In the genomic region with DNA sequence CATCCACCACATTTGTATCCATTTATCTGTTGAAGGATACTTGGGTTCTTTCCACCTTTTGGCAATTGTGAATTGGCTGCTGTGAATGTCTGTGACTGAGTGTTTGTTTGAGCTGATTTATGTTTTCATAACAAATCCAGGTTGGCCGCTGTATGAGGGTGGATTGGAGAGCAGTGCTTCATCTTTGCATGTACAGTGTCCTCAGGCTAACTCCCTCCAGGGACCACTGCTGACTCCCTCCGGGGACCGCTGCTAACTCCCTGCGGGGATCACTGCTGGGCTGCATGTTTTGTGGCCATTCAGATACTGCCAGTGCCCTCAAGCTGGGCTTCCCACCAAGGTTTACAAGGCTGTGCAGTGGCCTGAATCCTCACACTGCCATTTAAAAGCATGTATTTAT, we compare ENCODE assay signal across 16 cellular contexts. TPM values are rescaled to one million over a fixed set of nuclear protein-coding genes. Genes with fewer than 3 reads are reported as not detected.
"Had no signal": no experiment of that assay in that cellular context is flagged by ENCODE, and none has a peak within 500 bp of the region (broad histone marks: within the 10 kb centered on the region; RNA-seq: fewer than 3 reads in every experiment).

No MANE protein-coding gene starts in this region.

- H3K4me3 ChIP-seq: heart left ventricle, left lung, smooth muscle cell, suprapubic skin, upper lobe of left lung had no signal

- ATAC-seq: heart left ventricle, left lung had no signal

- H3K4me1 ChIP-seq: left lung had no signal

- H3K4me2 ChIP-seq: smooth muscle cell had no signal

- H3K27me3 ChIP-seq: brain microvascular endothelial cell, heart left ventricle, left lung, suprapubic skin, upper lobe of left lung had no signal

- H3K27ac ChIP-seq: brain microvascular endothelial cell, heart left ventricle, left lung, suprapubic skin, upper lobe of left lung had no signal

- DNase-seq: activated CD4-positive, CD25-positive, alpha-beta regulatory T cell treated with anti-CD3 and anti-CD28 coated beads, Interleukin-2, amount 50 U/mL, for 72 hours; activated naive CD4-positive, alpha-beta T cell; activated naive CD8-positive, alpha-beta T cell treated with anti-CD3 and anti-CD28 coated beads, Interleukin-2, amount 10 ng/mL, durations not matched to agents 7 days and 5 days; activated T-cell treated with anti-CD3 and anti-CD28 coated beads for 4 hours; brain microvascular endothelial cell; effector memory CD4-positive, alpha-beta T cell; foreskin melanocyte; heart left ventricle; mammary epithelial cell; naive B cell; T-helper 1 cell; T1000; upper lobe of left lung had no signal

- H3K9me3 ChIP-seq: heart left ventricle, left lung, suprapubic skin, upper lobe of left lung had no signal

RNA-seq across cellular contexts. Expression of gene BOK, which starts 10.2 kb away (rescaled TPM):
- total RNA-seq: activated naive CD8-positive, alpha-beta T cell treated with anti-CD3 and anti-CD28 coated beads, Interleukin-2, amount 10 ng/mL, durations not matched to agents 7 days and 5 days had no signal
